21 cellular contexts compared by ENCODE assay signal in genomic region chr4:1460967-1461868, GRCh38. TPM values are rescaled to one million over a fixed set of nuclear protein-coding genes. Genes with fewer than 3 reads are reported as not detected.
A peak's percentile ranks its signal among the peaks of the same experiment; 100 is the strongest.
DNase-seq lines count a peak whose midpoint lies in the region; ATAC-seq and TF ChIP-seq lines count a peak whose summit lies in the region.
"Had no signal": no experiment of that assay in that cellular context is flagged by ENCODE, and none has a peak within 500 bp of the region (broad histone marks: within the 10 kb centered on the region; RNA-seq: fewer than 3 reads in every experiment).

No MANE protein-coding gene starts in this region.

- H3K79me1 ChIP-seq in neuronal stem cell (ENCODE audit: low read depth, low read length): peaks cover 2% of the 10 kb centered on the region

- H3K27me3 ChIP-seq in neuronal stem cell (ENCODE audit: control insufficient read depth in 3 of 3, insufficient read depth in 3 of 3, low read depth in 1 of 3, low read length in 3 of 3): peaks cover 0 to 84% (median 2%) of the 10 kb centered on the region in 3 experiments

- H4K8ac ChIP-seq in neuronal stem cell (ENCODE audit: low read depth, low read length): no peak overlapping the region

- DNase-seq in left ventricle myocardium superior (peak; percentile 18), Right ventricle myocardium superior (no peak), glutamatergic neuron (peak; percentile 14), neuronal stem cell (ENCODE audit: low spot score) (no peak)
- no peak for DNase-seq in effector CD8-positive, alpha-beta T cell (lab: John Stamatoyannopoulos, UW)
- no peak for DNase-seq in stimulated activated naive CD8-positive, alpha-beta T cell treated with anti-CD3 and anti-CD28 coated beads, Interleukin-15, Interleukin-2, amounts not matched to agents 100 U/mL and 50 U/mL, for 24 hours
- DNase-seq: Calu3; CD4-positive, alpha-beta T cell; DMS79; KBM-7; NCI-H1436 treated with DMSO at 0.1 percent for 48 hours; NCI-H2081 treated with DMSO at 0.1 percent for 48 hours; NCI-H2227 treated with DMSO at 0.1 percent for 48 hours; NCI-H526 treated with DMSO at 0.1 percent for 48 hours; NK-92 treated with Interleukin-12 subunit alpha and Interleukin-12 subunit beta, amount 100 ng/mL, for 24 hours had no signal

- no peak overlapping the region for H3K27ac Mint-ChIP-seq in glutamatergic neuron (ENCODE audit: unreplicated experiment)
- H3K27ac Mint-ChIP-seq: CD4-positive, alpha-beta T cell had no signal

- no peak for TF ChIP-seq CTCF in glutamatergic neuron (IDR thresholded peaks at IDR 0.05; ENCODE audit: partially characterized antibody, unreplicated experiment)

- peaks cover 13 to 14% of the 10 kb centered on the region in 2 donors for H3K4me1 ChIP-seq in neuronal stem cell (ENCODE audit: control insufficient read depth in 2 of 2, insufficient read depth in 1 of 2, low read depth in 1 of 2, low read length in 2 of 2)

- H3K9me3 ChIP-seq in neuronal stem cell (replicated peaks in 1 of 2; ENCODE audit: control insufficient read depth in 2 of 2, insufficient read depth in 1 of 2, low read depth in 1 of 2, low read length in 2 of 2): no peaks in the 10 kb centered on the region

- H3K27ac ChIP-seq in neuronal stem cell (replicated peaks; ENCODE audit: low read length): no peak overlapping the region
- H3K27ac ChIP-seq: HL-60 had no signal

- H3K9me3 Mint-ChIP-seq in glutamatergic neuron (ENCODE audit: unreplicated experiment): peaks cover 8% of the 10 kb centered on the region

- WGBS in neuronal stem cell (ENCODE audit: extremely low coverage in 2 of 2, insufficient read length in 2 of 2, insufficient replicate concordance in 1 of 2), 2 donors: no CpG with 5 or more reads among the region's 19 CpGs

- H2AK5ac ChIP-seq in neuronal stem cell (ENCODE audit: low read depth, low read length): peak overlapping the region; percentile 88

- peak overlapping the region in 1 of 2 donors; percentile 69 for H3K4me3 ChIP-seq in neuronal stem cell (ENCODE audit: low read length in 2 of 2)

- no peak overlapping the region for H3K4me3 Mint-ChIP-seq in glutamatergic neuron (ENCODE audit: unreplicated experiment)
- H3K4me3 Mint-ChIP-seq: CD4-positive, alpha-beta T cell had no signal

- peak overlapping the region; percentile 100 for H2BK120ac ChIP-seq in neuronal stem cell (ENCODE audit: low read depth, low read length)

- no peak overlapping the region for H4K91ac ChIP-seq in neuronal stem cell (ENCODE audit: low read depth, low read length, poor library complexity)

- H3K14ac ChIP-seq in neuronal stem cell (ENCODE audit: low read length): peak overlapping the region; percentile 82

- no peak overlapping the region for H3K4ac ChIP-seq in neuronal stem cell (ENCODE audit: low read length)

- H3K23ac ChIP-seq in neuronal stem cell (ENCODE audit: low read depth, low read length, poor library complexity): peak overlapping the region; percentile 80

- H2BK12ac ChIP-seq in neuronal stem cell (ENCODE audit: low read length): peak overlapping the region; percentile 98

- peak overlapping the region; percentile 97 for H2BK15ac ChIP-seq in neuronal stem cell (ENCODE audit: low read length)

- peaks cover 8% of the 10 kb centered on the region for H3K4me1 Mint-ChIP-seq in glutamatergic neuron (ENCODE audit: low read depth, unreplicated experiment)

- intact Hi-C loops in left ventricle myocardium superior (cut with micrococcal nuclease) (no loop called here), Right ventricle myocardium superior (cut with DNase I) (no loop called here)

- peaks cover 14% of the 10 kb centered on the region for H3K27me3 Mint-ChIP-seq in glutamatergic neuron (ENCODE audit: unreplicated experiment)

- H3K9ac ChIP-seq in neuronal stem cell (ENCODE audit: low read depth, low read length, poor library complexity): peak overlapping the region; percentile 44

- no peaks in the 10 kb centered on the region for H3K36me3 ChIP-seq in neuronal stem cell (replicated peaks in 1 of 2; ENCODE audit: control insufficient read depth in 2 of 2, insufficient read depth in 2 of 2, low read length in 2 of 2)

- H3K4me2 ChIP-seq in neuronal stem cell (ENCODE audit: insufficient read depth, low read length, poor library complexity, severe bottlenecking): no peak overlapping the region

- no peak overlapping the region for H2AFZ ChIP-seq in neuronal stem cell (ENCODE audit: low read length)

- no peak for ATAC-seq in left ventricle myocardium superior
- ATAC-seq in Right ventricle myocardium superior (ENCODE audit: poor library complexity): no peak
- no peak for ATAC-seq in HG02884 (IDR thresholded peaks at IDR 0.05; ENCODE audit: unreplicated experiment)
- ATAC-seq in stimulated activated naive CD8-positive, alpha-beta T cell treated with anti-CD3 and anti-CD28 coated beads, Interleukin-15, Interleukin-2, amounts not matched to agents 100 U/mL and 50 U/mL, for 24 hours: no peak
- no peak for ATAC-seq in HG03469 (IDR thresholded peaks at IDR 0.05; ENCODE audit: unreplicated experiment)
- ATAC-seq: Right ventricle myocardium inferior had no signal

- H2BK5ac ChIP-seq in neuronal stem cell (ENCODE audit: low read length): no peak overlapping the region

- H3K36me3 Mint-ChIP-seq in glutamatergic neuron (ENCODE audit: unreplicated experiment): peaks cover 8% of the 10 kb centered on the region

- peak overlapping the region; percentile 94 for H3K18ac ChIP-seq in neuronal stem cell (ENCODE audit: low read length)

RNA-seq across cellular contexts. Expression of gene NKX1-1, which starts 55.0 kb away (rescaled TPM):
- total RNA-seq in left ventricle myocardium superior (not detected), Right ventricle myocardium superior (not detected), glutamatergic neuron (ENCODE audit: unreplicated experiment) (not detected)
- not detected for polyA plus RNA-seq in neuronal stem cell (2013, experiment 1 of 2)
- polyA plus RNA-seq in neuronal stem cell (2013, experiment 2 of 2): not detected
- total RNA-seq: A673; Calu3; CD4-positive, alpha-beta T cell; G401; Right ventricle myocardium inferior had no signal

Comparison
In these comparisons a context has a peak if more than half of its experiments do, and no peak if none do; other contexts are left out.
1. DNase-seq: peak in left ventricle myocardium superior (single experiment) and glutamatergic neuron (single experiment); none in Right ventricle myocardium superior (single experiment), neuronal stem cell (single experiment), effector CD8-positive, alpha-beta T cell (single experiment) and stimulated activated naive CD8-positive, alpha-beta T cell treated with anti-CD3 and anti-CD28 coated beads, Interleukin-15, Interleukin-2, amounts not matched to agents 100 U/mL and 50 U/mL, for 24 hours (single experiment).